In the genomic region with DNA sequence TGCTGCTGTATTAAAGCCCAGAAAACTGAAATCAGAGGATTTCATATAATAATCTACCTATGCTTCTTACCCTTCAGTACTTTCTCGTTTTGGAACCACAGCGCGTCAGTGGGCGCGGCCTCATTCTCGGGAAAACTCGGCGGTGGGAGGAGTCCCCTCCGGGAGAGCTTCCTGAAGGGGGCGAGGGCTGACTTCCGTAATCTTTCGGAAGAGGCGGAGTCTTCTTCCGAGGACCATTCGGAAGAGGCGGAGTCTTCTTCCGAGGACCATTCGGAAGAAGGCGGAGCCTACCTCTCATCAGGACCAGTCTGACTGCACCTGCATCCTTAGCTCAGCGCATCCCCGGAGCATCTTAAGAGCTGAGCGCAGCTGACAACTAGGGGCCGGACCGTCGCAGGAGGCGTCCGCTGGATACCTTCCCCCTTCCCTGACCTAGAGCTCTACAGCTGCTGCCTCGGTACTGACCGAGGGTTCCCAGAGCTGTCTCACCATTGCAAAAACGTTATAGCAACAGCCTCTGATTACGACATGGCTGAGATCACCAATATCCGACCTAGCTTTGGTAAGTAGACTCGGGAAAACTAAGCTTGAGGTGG, we compare ENCODE assay signal across 8 cellular contexts. TPM values are rescaled to one million over a fixed set of nuclear protein-coding genes. Genes with fewer than 3 reads are reported as not detected.
DNase-seq lines count a peak whose midpoint lies in the region; ATAC-seq and TF ChIP-seq lines count a peak whose summit lies in the region.

A gene with protein sequence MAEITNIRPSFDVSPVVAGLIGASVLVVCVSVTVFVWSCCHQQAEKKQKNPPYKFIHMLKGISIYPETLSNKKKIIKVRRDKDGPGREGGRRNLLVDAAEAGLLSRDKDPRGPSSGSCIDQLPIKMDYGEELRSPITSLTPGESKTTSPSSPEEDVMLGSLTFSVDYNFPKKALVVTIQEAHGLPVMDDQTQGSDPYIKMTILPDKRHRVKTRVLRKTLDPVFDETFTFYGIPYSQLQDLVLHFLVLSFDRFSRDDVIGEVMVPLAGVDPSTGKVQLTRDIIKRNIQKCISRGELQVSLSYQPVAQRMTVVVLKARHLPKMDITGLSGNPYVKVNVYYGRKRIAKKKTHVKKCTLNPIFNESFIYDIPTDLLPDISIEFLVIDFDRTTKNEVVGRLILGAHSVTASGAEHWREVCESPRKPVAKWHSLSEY (plus strand): TSS at position 334 of the 596 bp plus-strand sequence. CDS start 195 bp downstream, at position 529.

- no peaks in the 10 kb centered on the region for H3K27me3 Mint-ChIP-seq in T-helper 1 cell treated with Interleukin-12 subunit alpha and Interleukin-12 subunit beta and Interleukin-4 antibody, amounts not matched to agents 30 μg/mL and 1 μg/mL, for 36 hours (ENCODE audit: low read depth)

- peak within 1 kb of the TSS; percentile 75 for H2AFZ ChIP-seq in parathyroid adenoma

- no peaks in the 10 kb centered on the region for H3K27me3 ChIP-seq in parathyroid adenoma (ENCODE audit: control insufficient read depth, insufficient read depth, low read length)
- H3K27me3 ChIP-seq in tibial nerve: no peaks in the 10 kb centered on the region

- intact Hi-C loops in cardiac septum (cut with DNase I): no loop called here

- H3K9me3 ChIP-seq in parathyroid adenoma (ENCODE audit: control insufficient read depth, low read length) (no peaks in the 10 kb centered on the region), tibial nerve (no peaks in the 10 kb centered on the region)

- peak within 1 kb of the TSS; percentile 93 for H3K4me3 Mint-ChIP-seq in T-helper 1 cell treated with Interleukin-12 subunit alpha and Interleukin-12 subunit beta and Interleukin-4 antibody, amounts not matched to agents 30 μg/mL and 1 μg/mL, for 36 hours

- H3K4me1 ChIP-seq in parathyroid adenoma (peaks cover 5% of the 10 kb centered on the region), tibial nerve (peaks cover 0 to 59% (median 17%) of the 10 kb centered on the region in 4 donors)

- TF ChIP-seq EP300 in tibial nerve (IDR thresholded peaks at IDR 0.05): peak; percentile 83 to 94

- H3K36me3 Mint-ChIP-seq in T-helper 1 cell treated with Interleukin-12 subunit alpha and Interleukin-12 subunit beta and Interleukin-4 antibody, amounts not matched to agents 30 μg/mL and 1 μg/mL, for 36 hours (ENCODE audit: low read depth): peaks cover 18% of the 10 kb centered on the region

- TF ChIP-seq CTCF in GM13976 (IDR thresholded peaks at IDR 0.05; ENCODE audit: borderline replicate concordance, control extremely low read depth, extremely low read depth, insufficient read depth, missing control alignments) (no peak), parathyroid adenoma (IDR thresholded peaks at IDR 0.05) (no peak), tibial nerve (IDR thresholded peaks at IDR 0.05) (peak in 1 of 5 experiments; percentile 8)

- peak; percentile 57 for ATAC-seq in HG02884 (IDR thresholded peaks at IDR 0.05; ENCODE audit: unreplicated experiment)

- H3K4me1 Mint-ChIP-seq in T-helper 1 cell treated with Interleukin-12 subunit alpha and Interleukin-12 subunit beta and Interleukin-4 antibody, amounts not matched to agents 30 μg/mL and 1 μg/mL, for 36 hours (ENCODE audit: low read depth): peaks cover 40% of the 10 kb centered on the region

- H3K27ac ChIP-seq in parathyroid adenoma: peak within 1 kb of the TSS; percentile 74
- H3K27ac ChIP-seq in tibial nerve: peak within 1 kb of the TSS; percentile 82 to 98 (median 90)

- peak; percentile 95 for DNase-seq in GM13976 (ENCODE audit: low spot score)
- peak; percentile 99 for DNase-seq in NCI-H1694 treated with DMSO at 0.1 percent for 48 hours (lab: John Stamatoyannopoulos, UW)
- DNase-seq in amniotic epithelial cell (ENCODE audit: low read depth): peak; percentile 96
- peak; percentile 98 for DNase-seq in cardiac septum (ENCODE audit: low spot score)
- peak; percentile 94 to 97 for DNase-seq in tibial nerve (ENCODE audit: low spot score in 2 of 2)

- peak within 1 kb of the TSS; percentile 94 for H3K4me2 ChIP-seq in parathyroid adenoma (ENCODE audit: low read length)

- H3K9ac ChIP-seq in parathyroid adenoma: no peak within 1 kb of the TSS

- H3K36me3 ChIP-seq in parathyroid adenoma (ENCODE audit: control insufficient read depth, insufficient read depth, low read length) (no peaks in the 10 kb centered on the region), tibial nerve (peaks cover 0 to 11% (median 8%) of the 10 kb centered on the region in 3 donors)

- in situ Hi-C loops in GM13976 (cut with MboI; ENCODE audit: low sequenced_read_pairs, unreplicated experiment): no loop called here

- H3K27ac Mint-ChIP-seq in T-helper 1 cell treated with Interleukin-12 subunit alpha and Interleukin-12 subunit beta and Interleukin-4 antibody, amounts not matched to agents 30 μg/mL and 1 μg/mL, for 36 hours: peak within 1 kb of the TSS; percentile 97

- WGBS in tibial nerve, 2 donors: 0% methylated on average over 28 to 32 of the region's 33 CpGs

- H3K79me2 ChIP-seq in parathyroid adenoma: peaks cover 5% of the 10 kb centered on the region

- peak; percentile 55 to 84 for TF ChIP-seq POLR2A in tibial nerve (IDR thresholded peaks at IDR 0.05)

- H3K9me3 Mint-ChIP-seq in T-helper 1 cell treated with Interleukin-12 subunit alpha and Interleukin-12 subunit beta and Interleukin-4 antibody, amounts not matched to agents 30 μg/mL and 1 μg/mL, for 36 hours: no peaks in the 10 kb centered on the region

- peak within 1 kb of the TSS; percentile 69 for H3K4me3 ChIP-seq in parathyroid adenoma (ENCODE audit: low read depth, low read length)
- peak within 1 kb of the TSS; percentile 33 to 58 (median 38) for H3K4me3 ChIP-seq in tibial nerve

RNA-seq across cellular contexts. Expression of the gene that starts here (rescaled TPM):
- 24.4 TPM for total RNA-seq in cardiac septum
- total RNA-seq in tibial nerve: 10 to 100 TPM; 29.2 to 54.2 (median 38.1) TPM

Comparison
In these comparisons a context has a peak if more than half of its experiments do, and no peak if none do; other contexts are left out.
1. Peak in every context shown above with its lines: DNase-seq, ATAC-seq, H3K4me3 ChIP-seq and H3K27ac ChIP-seq.